ENCODE assay signal across 8 cellular contexts in genomic region chrX:134548844-134549205, GRCh38.
DNase-seq lines count a peak whose midpoint lies in the region; ATAC-seq and TF ChIP-seq lines count a peak whose summit lies in the region.

No MANE protein-coding gene starts in this region.

- POLR2A ChIA-PET in OCI-LY7 (lab: Charles Lee): no interaction called here

- peaks cover 58% of the 10 kb centered on the region for H3K27me3 ChIP-seq in DOHH2 (ENCODE audit: control insufficient read depth, low read length)
- peaks cover 0 to 26% (median 1%) of the 10 kb centered on the region in 3 donors for H3K27me3 ChIP-seq in psoas muscle (ENCODE audit: insufficient read depth in 3 of 3, low read length in 2 of 3)

- H3F3A ChIP-seq in DOHH2 (ENCODE audit: control insufficient read depth, insufficient read depth): no peaks in the 10 kb centered on the region

- H3K9me3 ChIP-seq in DOHH2 (ENCODE audit: control insufficient read depth, insufficient read depth, low read length): no peaks in the 10 kb centered on the region
- no peaks in the 10 kb centered on the region for H3K9me3 ChIP-seq in OCI-LY7 (ENCODE audit: low read length)
- H3K9me3 ChIP-seq in psoas muscle: no peaks in the 10 kb centered on the region

- no peak for ATAC-seq in psoas muscle

- H4K20me1 ChIP-seq in DOHH2 (ENCODE audit: control insufficient read depth, insufficient read depth, low read depth, low read length) (no peaks in the 10 kb centered on the region), OCI-LY7 (ENCODE audit: insufficient read depth, low read length) (no peaks in the 10 kb centered on the region)

- BruUV-seq in OCI-LY7 (replicated peaks; lab: Mats Ljungman, UMichigan): no TSS peak

- H3K36me3 ChIP-seq in DOHH2 (ENCODE audit: control insufficient read depth, low read length) (no peaks in the 10 kb centered on the region), OCI-LY7 (ENCODE audit: insufficient read depth, low read length) (no peaks in the 10 kb centered on the region), psoas muscle (ENCODE audit: insufficient read depth in 1 of 2, low read depth in 1 of 2) (peaks cover 0 to 17% of the 10 kb centered on the region in 2 donors)

- H3K4me1 ChIP-seq in DOHH2 (ENCODE audit: control insufficient read depth, low read length): peaks cover 21% of the 10 kb centered on the region
- H3K4me1 ChIP-seq in OCI-LY7 (ENCODE audit: insufficient read depth, low read length, poor library complexity, severe bottlenecking): peaks cover 23% of the 10 kb centered on the region
- H3K4me1 ChIP-seq in psoas muscle: no peaks in the 10 kb centered on the region

- intact Hi-C loops in OCI-LY7 (cut with micrococcal nuclease; ENCODE audit: unreplicated experiment) (no loop called here), psoas muscle (cut with DNase I) (no loop called here), posterior vena cava (cut with DNase I) (no loop called here)

- H3K4me3 ChIP-seq in DOHH2 (ENCODE audit: low read length) (peak overlapping the region; percentile 74), OCI-LY7 (ENCODE audit: low read depth, low read length, poor library complexity, severe bottlenecking) (peak overlapping the region; percentile 72), psoas muscle (peak overlapping the region; percentile 75)

- H3K4me2 ChIP-seq in DOHH2 (ENCODE audit: low read length) (peak overlapping the region; percentile 87), OCI-LY7 (ENCODE audit: low read length) (peak overlapping the region; percentile 91)

- 0 to 22% (median 1%) methylated on average over 17 of the region's 17 CpGs for WGBS in psoas muscle, 3 donors

- peak overlapping the region; percentile 90 for H2AFZ ChIP-seq in OCI-LY7 (ENCODE audit: low read length)

- CTCF ChIA-PET in OCI-LY7 (lab: Charles Lee; ENCODE audit: unreplicated experiment): no interaction called here

- H3K79me2 ChIP-seq in DOHH2 (ENCODE audit: control insufficient read depth, low read length) (no peaks in the 10 kb centered on the region), OCI-LY7 (ENCODE audit: insufficient read depth, low read depth, low read length) (peaks cover 5% of the 10 kb centered on the region; the same call in 1 of the 2 replicates)

- TF ChIP-seq CTCF in DOHH2 (IDR thresholded peaks at IDR 0.05; ENCODE audit: low read depth, low read length, poor library complexity, severe bottlenecking) (no peak), OCI-LY7 (conservative IDR thresholded peaks at IDR 0.05; ENCODE audit: low read length) (no peak), psoas muscle (IDR thresholded peaks at IDR 0.05) (no peak)

- H3K9me2 ChIP-seq in DOHH2 (replicated peaks; ENCODE audit: control insufficient read depth, low read length) (no peaks in the 10 kb centered on the region), OCI-LY7 (ENCODE audit: insufficient read depth, low read length) (no peaks in the 10 kb centered on the region)

- DNase-seq in OCI-LY7 (ENCODE audit: low spot score): no peak
- no peak for DNase-seq in epithelial cell of prostate (ENCODE audit: low read depth, low spot score)
- DNase-seq in psoas muscle: no peak
- no peak for DNase-seq in NCI-H2081 treated with DMSO at 0.1 percent for 48 hours (lab: John Stamatoyannopoulos, UW)
- no peak for DNase-seq in LoVo (ENCODE audit: low spot score)
- no peak for DNase-seq in posterior vena cava (ENCODE audit: low spot score)
- DNase-seq in NCI-H1092 (lab: John Stamatoyannopoulos, UW): no peak

- no peak overlapping the region for H3K27ac ChIP-seq in DOHH2 (ENCODE audit: low read depth, low read length)
- H3K27ac ChIP-seq in OCI-LY7 (ENCODE audit: low read depth, low read length, poor library complexity, severe bottlenecking): peak overlapping the region; percentile 53
- H3K27ac ChIP-seq in epithelial cell of prostate: peak overlapping the region; percentile 74
- H3K27ac ChIP-seq in psoas muscle: peak overlapping the region; percentile 84
